26 cellular contexts compared by ENCODE assay signal in the genomic region with DNA sequence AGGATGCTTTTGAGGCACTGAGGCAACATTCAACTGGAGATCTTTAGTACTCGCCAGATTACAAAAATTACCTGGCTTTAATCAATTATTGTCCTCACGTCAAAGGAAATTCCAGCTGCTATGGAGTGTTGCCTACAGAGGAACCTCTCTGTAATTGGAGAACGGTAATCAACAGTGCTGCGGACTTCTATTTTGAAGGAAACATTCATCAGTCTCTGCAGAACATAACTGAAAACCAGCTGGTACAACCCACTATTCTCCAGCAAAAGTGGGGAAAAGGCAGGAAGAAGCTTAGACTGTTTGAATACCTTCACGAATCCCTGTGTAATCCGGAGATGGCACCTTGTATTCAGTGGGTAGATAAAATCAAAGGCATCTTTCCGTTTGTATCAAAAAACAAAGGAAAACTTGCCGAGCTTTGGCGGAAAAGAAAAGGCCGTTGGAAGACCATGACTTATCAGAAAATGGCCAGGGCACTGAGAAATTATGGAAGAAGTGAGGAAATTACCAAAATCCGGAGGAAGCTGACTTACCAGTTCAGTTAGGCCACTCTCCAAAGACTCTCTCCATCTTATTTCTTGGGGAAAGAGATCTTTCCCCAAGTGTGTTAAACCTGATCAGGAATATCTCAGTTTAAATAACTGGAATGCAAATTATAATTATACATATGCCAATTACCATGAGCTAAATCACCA. TPM values are rescaled to one million over a fixed set of nuclear protein-coding genes. Genes with fewer than 3 reads are reported as not detected.
"Had no signal": no experiment of that assay in that cellular context is flagged by ENCODE, and none has a peak within 500 bp of the region (broad histone marks: within the 10 kb centered on the region; RNA-seq: fewer than 3 reads in every experiment).

No MANE protein-coding gene starts in this region.

- H3K9me3 ChIP-seq: colonic mucosa, heart right ventricle, thoracic aorta, transverse colon had no signal

- ATAC-seq: heart right ventricle, mucosa of descending colon, natural killer cell, right cardiac atrium had no signal

- H3K4me1 ChIP-seq: colonic mucosa, stomach, transverse colon had no signal

- DNase-seq: colonic mucosa; effector CD4-positive, alpha-beta T cell; endodermal cell; heart right ventricle; hypothalamus; kidney glomerular epithelial cell; mucosa of descending colon; natural killer cell; right cardiac atrium; small intestine; stimulated activated CD4-positive, alpha-beta T cell treated with anti-CD3 and anti-CD28 coated beads, Interleukin-12 subunit alpha, Interleukin-12 subunit beta, amount 100 ng/mL, for 4 hours; stimulated activated naive CD4-positive, alpha-beta T cell; stomach; substantia nigra; transverse colon had no signal

- H3K36me3 ChIP-seq: colonic mucosa, stomach, thoracic aorta, transverse colon had no signal

- H3K27me3 ChIP-seq: colonic mucosa, heart right ventricle, stomach, transverse colon had no signal

- H3K27ac ChIP-seq: colonic mucosa, heart right ventricle, stomach, thoracic aorta, transverse colon had no signal

- H3K4me3 ChIP-seq: colonic mucosa, heart right ventricle, mucosa of descending colon, stomach, thoracic aorta, transverse colon had no signal

- FAIRE-seq: frontal cortex, islet of Langerhans, small intestine had no signal

RNA-seq across cellular contexts. Expression of a gene that starts 3.0 kb away (rescaled TPM):
- total RNA-seq: colonic mucosa, dermis microvascular lymphatic vessel endothelial cell, endodermal cell, frontal cortex, glomerular endothelial cell, heart right ventricle, lower leg skin, mucosa of descending colon, natural killer cell, neural crest cell, osteocyte, posterior vena cava, right cardiac atrium, stomach, thoracic aorta, transverse colon, ureter had no signal
- polyA plus RNA-seq: esophagus, heart right ventricle, right cardiac atrium had no signal

RNA-seq across cellular contexts. Expression of a gene that starts 43.5 kb away (rescaled TPM):
- total RNA-seq: colonic mucosa, endodermal cell, neural crest cell, osteocyte, posterior vena cava, thoracic aorta had no signal
- polyA plus RNA-seq: small intestine had no signal
